ENCODE assay signal across 17 cellular contexts in genomic region chr18:44195394-44196140, GRCh38.
DNase-seq lines count a peak whose midpoint lies in the region; ATAC-seq and TF ChIP-seq lines count a peak whose summit lies in the region.
"Had no signal": no experiment of that assay in that cellular context is flagged by ENCODE, and none has a peak within 500 bp of the region (broad histone marks: within the 10 kb centered on the region; RNA-seq: fewer than 3 reads in every experiment).

No MANE protein-coding gene starts in this region.

- in situ Hi-C loops in mammary epithelial cell (cut with MboI; ENCODE audit: low sequenced_read_pairs in 2 of 2): no loop called here

- CTCF ChIA-PET in mammary epithelial cell (lab: Charles Lee; ENCODE audit: low non-redundant PET): no interaction called here
- CTCF ChIA-PET in WTC11 (lab: Charles Lee): no interaction called here

- TF ChIP-seq CTCF in mammary epithelial cell (conservative IDR thresholded peaks at IDR 0.05 in 1 of 2, IDR thresholded peaks at IDR 0.05 in 1 of 2; ENCODE audit: extremely low read depth in 1 of 2, insufficient read depth in 1 of 2, low read depth in 1 of 2, low read length in 2 of 2) (no peak), breast epithelium (IDR thresholded peaks at IDR 0.05) (no peak), foreskin keratinocyte (conservative IDR thresholded peaks at IDR 0.05) (no peak), WTC11 (IDR thresholded peaks at IDR 0.05) (no peak)

- H3K27me3 Mint-ChIP-seq in WTC11 (ENCODE audit: low read depth): no peaks in the 10 kb centered on the region
- H3K27me3 Mint-ChIP-seq: CD4-positive, alpha-beta T cell had no signal

- peaks cover 5% of the 10 kb centered on the region; the same call in 1 of the 2 replicates for H3K4me1 Mint-ChIP-seq in WTC11
- H3K4me1 Mint-ChIP-seq: B cell had no signal

- dilution Hi-C loops in mammary epithelial cell (cut with HindIII; ENCODE audit: low sequenced_read_pairs): no loop called here

- POLR2A ChIA-PET in WTC11 (lab: Charles Lee): no interaction called here

- H3K4me2 ChIP-seq in mammary epithelial cell (ENCODE audit: insufficient read depth, low read depth, low read length): no peak overlapping the region

- BruUV-seq in mammary epithelial cell (replicated peaks; lab: Mats Ljungman, UMichigan): no TSS peak

- H3K27ac ChIP-seq in mammary epithelial cell (ENCODE audit: insufficient read depth, low read depth, low read length) (no peak overlapping the region), breast epithelium (no peak overlapping the region), foreskin keratinocyte (no peak overlapping the region)
- H3K27ac ChIP-seq: 22Rv1 had no signal

- peak; percentile 43 for DNase-seq in mammary epithelial cell
- no peak for DNase-seq in breast epithelium (ENCODE audit: low spot score in 2 of 2)
- peak; percentile 75 for DNase-seq in M059J (ENCODE audit: low read depth)
- peak; percentile 41 for DNase-seq in T1000 (lab: John Stamatoyannopoulos, UW)
- DNase-seq in foreskin keratinocyte: peak in 1 of 2 donors; percentile 39
- no peak for DNase-seq in NCI-H2171 treated with DMSO at 0.1 percent for 48 hours (lab: John Stamatoyannopoulos, UW)
- DNase-seq in activated naive CD4-positive, alpha-beta T cell (lab: John Stamatoyannopoulos, UW): no peak
- no peak for DNase-seq in WTC11 (ENCODE audit: low spot score)
- DNase-seq: C1 segment of cervical spinal cord; CD4-positive, alpha-beta T cell; DMS153; DMS79; GF-D8; H9 had no signal

- no peak overlapping the region for H3K27ac Mint-ChIP-seq in WTC11
- H3K27ac Mint-ChIP-seq: B cell; CD4-positive, alpha-beta T cell; H9 had no signal

- H3K9me3 Mint-ChIP-seq in WTC11: peaks cover 5% of the 10 kb centered on the region

- H4K20me1 ChIP-seq in mammary epithelial cell (ENCODE audit: insufficient read depth, low read length): no peaks in the 10 kb centered on the region

- H3K4me3 ChIP-seq in mammary epithelial cell (replicated peaks in 1 of 3; ENCODE audit: insufficient read depth in 1 of 3, low read depth in 2 of 3, low read length in 3 of 3) (no peak overlapping the region), breast epithelium (no peak overlapping the region)
- H3K4me3 ChIP-seq: K562 had no signal

- intact Hi-C loops in mammary epithelial cell (cut with micrococcal nuclease) (no loop called here), breast epithelium (cut with DNase I; ENCODE audit: low total_unique reads) (no loop called here)

- no peaks in the 10 kb centered on the region for H3K36me3 Mint-ChIP-seq in WTC11

- H3K79me2 ChIP-seq in mammary epithelial cell (ENCODE audit: insufficient read depth, low read length): no peaks in the 10 kb centered on the region

- H3K4me1 ChIP-seq in mammary epithelial cell (ENCODE audit: insufficient read depth, low read length) (peaks cover 7% of the 10 kb centered on the region), breast epithelium (no peaks in the 10 kb centered on the region), foreskin keratinocyte (no peaks in the 10 kb centered on the region)

- H3K27me3 ChIP-seq in mammary epithelial cell (ENCODE audit: insufficient read depth, low read length) (no peaks in the 10 kb centered on the region), breast epithelium (no peaks in the 10 kb centered on the region), foreskin keratinocyte (no peaks in the 10 kb centered on the region)

- H3K36me3 ChIP-seq in mammary epithelial cell (ENCODE audit: insufficient read depth, low read length) (no peaks in the 10 kb centered on the region), breast epithelium (no peaks in the 10 kb centered on the region)

- no peaks in the 10 kb centered on the region for H3K9me3 ChIP-seq in mammary epithelial cell (replicated peaks; ENCODE audit: insufficient read depth, low read length)
- no peaks in the 10 kb centered on the region for H3K9me3 ChIP-seq in breast epithelium

- H2AFZ ChIP-seq in mammary epithelial cell (ENCODE audit: low read depth, low read length): no peak overlapping the region

- no peak overlapping the region for H3K4me3 Mint-ChIP-seq in WTC11
- H3K4me3 Mint-ChIP-seq: B cell; CD4-positive, alpha-beta T cell; H9 had no signal

- no peak for TF ChIP-seq POLR2A in breast epithelium (IDR thresholded peaks at IDR 0.05)

- ATAC-seq in foreskin keratinocyte (peak; percentile 42), WTC11 (no peak)
- ATAC-seq: K562 had no signal

- H3K9ac ChIP-seq in mammary epithelial cell (ENCODE audit: insufficient read depth, low read length): no peak overlapping the region

- WGBS in mammary epithelial cell (ENCODE audit: low coverage, missing lambda C conversion rate): 83% methylated on average over 4 of the region's 4 CpGs

TF ChIP-seq in WTC11, 78 proteins besides CTCF, POLR2A, EP300 and RAD21 (continues in another document):
- TF ChIP-seq IRF2 (CRISPR knock-in tag; IDR thresholded peaks at IDR 0.05; ENCODE audit: borderline replicate concordance, low read depth) (no peak), ZNF138 (CRISPR knock-in tag; conservative IDR thresholded peaks at IDR 0.05) (no peak), NR2C2 (CRISPR knock-in tag; IDR thresholded peaks at IDR 0.05) (no peak), ZNF219 (CRISPR knock-in tag; IDR thresholded peaks at IDR 0.05; ENCODE audit: borderline replicate concordance) (no peak), SMAD3 (CRISPR knock-in tag; IDR thresholded peaks at IDR 0.05; ENCODE audit: borderline replicate concordance) (no peak), ATF1 (CRISPR knock-in tag; IDR thresholded peaks at IDR 0.05) (no peak), HMGA2 (CRISPR knock-in tag; IDR thresholded peaks at IDR 0.05) (no peak), MYBL2 (CRISPR knock-in tag; IDR thresholded peaks at IDR 0.05) (no peak), AR (CRISPR knock-in tag; IDR thresholded peaks at IDR 0.05) (no peak)
- TF ChIP-seq, protein P1, sequence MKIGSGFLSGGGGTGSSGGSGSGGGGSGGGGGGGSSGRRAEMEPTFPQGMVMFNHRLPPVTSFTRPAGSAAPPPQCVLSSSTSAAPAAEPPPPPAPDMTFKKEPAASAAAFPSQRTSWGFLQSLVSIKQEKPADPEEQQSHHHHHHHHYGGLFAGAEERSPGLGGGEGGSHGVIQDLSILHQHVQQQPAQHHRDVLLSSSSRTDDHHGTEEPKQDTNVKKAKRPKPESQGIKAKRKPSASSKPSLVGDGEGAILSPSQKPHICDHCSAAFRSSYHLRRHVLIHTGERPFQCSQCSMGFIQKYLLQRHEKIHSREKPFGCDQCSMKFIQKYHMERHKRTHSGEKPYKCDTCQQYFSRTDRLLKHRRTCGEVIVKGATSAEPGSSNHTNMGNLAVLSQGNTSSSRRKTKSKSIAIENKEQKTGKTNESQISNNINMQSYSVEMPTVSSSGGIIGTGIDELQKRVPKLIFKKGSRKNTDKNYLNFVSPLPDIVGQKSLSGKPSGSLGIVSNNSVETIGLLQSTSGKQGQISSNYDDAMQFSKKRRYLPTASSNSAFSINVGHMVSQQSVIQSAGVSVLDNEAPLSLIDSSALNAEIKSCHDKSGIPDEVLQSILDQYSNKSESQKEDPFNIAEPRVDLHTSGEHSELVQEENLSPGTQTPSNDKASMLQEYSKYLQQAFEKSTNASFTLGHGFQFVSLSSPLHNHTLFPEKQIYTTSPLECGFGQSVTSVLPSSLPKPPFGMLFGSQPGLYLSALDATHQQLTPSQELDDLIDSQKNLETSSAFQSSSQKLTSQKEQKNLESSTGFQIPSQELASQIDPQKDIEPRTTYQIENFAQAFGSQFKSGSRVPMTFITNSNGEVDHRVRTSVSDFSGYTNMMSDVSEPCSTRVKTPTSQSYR (CRISPR knock-in tag; IDR thresholded peaks at IDR 0.05): no peak
- TF ChIP-seq, protein P2, sequence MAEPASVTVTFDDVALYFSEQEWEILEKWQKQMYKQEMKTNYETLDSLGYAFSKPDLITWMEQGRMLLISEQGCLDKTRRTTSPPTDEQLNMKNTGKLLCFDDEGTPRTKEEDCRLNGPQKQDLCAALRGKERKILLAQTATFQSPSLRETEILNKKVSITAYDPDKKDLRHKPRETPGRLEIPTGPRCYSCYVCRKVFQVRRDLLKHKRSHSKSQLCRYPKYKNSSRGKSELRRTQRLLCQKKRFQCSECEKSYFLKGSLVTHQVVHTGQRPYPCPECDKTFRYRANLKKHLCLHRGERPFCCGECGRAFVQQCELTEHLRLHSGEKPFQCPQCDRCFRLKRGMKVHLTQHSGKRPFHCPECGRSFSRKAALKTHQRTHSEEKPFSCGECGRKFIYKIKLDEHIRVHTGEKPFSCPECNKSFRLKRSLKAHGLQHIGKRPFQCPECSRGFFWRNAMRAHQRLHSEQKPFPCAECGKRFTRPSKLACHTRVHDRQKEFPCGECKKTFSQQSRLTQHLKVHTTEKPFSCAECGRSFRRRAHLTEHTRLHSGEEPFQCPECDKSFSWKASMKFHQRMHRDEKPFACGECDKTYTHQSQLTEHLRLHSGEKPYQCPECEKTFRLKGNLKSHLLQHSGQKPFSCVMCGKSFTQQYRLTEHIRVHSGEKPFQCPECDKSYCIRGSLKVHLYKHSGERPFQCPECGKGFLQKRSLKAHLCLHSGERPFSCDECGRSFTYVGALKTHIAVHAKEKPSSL (CRISPR knock-in tag; conservative IDR thresholded peaks at IDR 0.05): no peak

Comparison
In these comparisons a context has a peak if more than half of its experiments do, and no peak if none do; other contexts are left out.
1. DNase-seq: peak in mammary epithelial cell (single experiment), M059J (single experiment) and T1000 (single experiment); none in breast epithelium (0 of 2), NCI-H2171 treated with DMSO at 0.1 percent for 48 hours (single experiment), activated naive CD4-positive, alpha-beta T cell (0 of 4) and WTC11 (single experiment).